Comparison of ENCODE assay signal across 1 cellular context in genomic region chr22:41620646-41621098, GRCh38.
A peak's percentile ranks its signal among the peaks of the same experiment; 100 is the strongest.
TF ChIP-seq lines count a peak whose summit lies in the region.

Gene DESI1 (minus strand): TSS chr22:41621043. CDS start chr22:41620839, 204 bp downstream.

TF ChIP-seq in K562, 482 proteins besides CTCF, POLR2A, EP300 and RAD21 (continued from another document and continues in another):
- no peak for TF ChIP-seq FOXM1 (IDR thresholded peaks at IDR 0.05; ENCODE audit: low read depth)
- TF ChIP-seq FOXM1 (CRISPR knock-in tag; IDR thresholded peaks at IDR 0.05; ENCODE audit: low read depth): no peak
- TF ChIP-seq ZBTB11 (CRISPR knock-in tag; IDR thresholded peaks at IDR 0.05): no peak
- TF ChIP-seq FOXO4 (CRISPR knock-in tag; IDR thresholded peaks at IDR 0.05): no peak
- no peak for TF ChIP-seq ZNF699 (CRISPR knock-in tag; IDR thresholded peaks at IDR 0.05; ENCODE audit: insufficient replicate concordance)
- no peak for TF ChIP-seq ATF7 (IDR thresholded peaks at IDR 0.05)
- peak; percentile 54 for TF ChIP-seq ZFX (CRISPR knock-in tag; IDR thresholded peaks at IDR 0.05)
- no peak for TF ChIP-seq POLR3G (IDR thresholded peaks at IDR 0.05; ENCODE audit: extremely low read depth, insufficient read length, insufficient replicate concordance)
- TF ChIP-seq TBL1XR1 (IDR thresholded peaks at IDR 0.05; ENCODE audit: low read length in 2 of 2): no peak
- TF ChIP-seq ZBTB7A (IDR thresholded peaks at IDR 0.05; ENCODE audit: borderline replicate concordance, control insufficient read depth, low read depth, low read length): peak; percentile 66; the same call in 1 of the 2 replicates
- no peak for TF ChIP-seq ZNF584 (CRISPR knock-in tag; IDR thresholded peaks at IDR 0.05; ENCODE audit: low read depth)
- TF ChIP-seq ARID3A (IDR thresholded peaks at IDR 0.05; ENCODE audit: borderline replicate concordance, low read depth, low read length): no peak
- no peak for TF ChIP-seq MLLT1 (IDR thresholded peaks at IDR 0.05)
- TF ChIP-seq ZNF146 (CRISPR knock-in tag; IDR thresholded peaks at IDR 0.05; ENCODE audit: unreplicated experiment): no peak
- TF ChIP-seq SNAPC5 (CRISPR knock-in tag; IDR thresholded peaks at IDR 0.05): no peak
- TF ChIP-seq MBD1 (CRISPR knock-in tag; IDR thresholded peaks at IDR 0.05): no peak
- TF ChIP-seq ATF4 (CRISPR knock-in tag; IDR thresholded peaks at IDR 0.05): no peak
- TF ChIP-seq STAG1 (CRISPR knock-in tag; IDR thresholded peaks at IDR 0.05; ENCODE audit: borderline replicate concordance): no peak
- TF ChIP-seq ATF6 (CRISPR knock-in tag; IDR thresholded peaks at IDR 0.05): no peak
- TF ChIP-seq TBP (optimal IDR thresholded peaks at IDR 0.05; ENCODE audit: low read depth, low read length): peak; percentile 84
- TF ChIP-seq RBFOX2 (IDR thresholded peaks at IDR 0.05; ENCODE audit: low read depth, low read length): peak; percentile 94
- TF ChIP-seq HDAC3 (IDR thresholded peaks at IDR 0.05; ENCODE audit: borderline replicate concordance, partially characterized antibody): no peak
- TF ChIP-seq NONO (IDR thresholded peaks at IDR 0.05; ENCODE audit: low read depth in 2 of 2, low read length in 1 of 2): 0 out of 4 replicates have a peak, but pooled peaks of 1 of the 2 experiments have one; percentile 25
- TF ChIP-seq TAF1 (IDR thresholded peaks at IDR 0.05; ENCODE audit: control insufficient read depth, extremely low read depth, insufficient read depth, low read length, severe bottlenecking): peak; percentile 87
- TF ChIP-seq ZNF644 (tag; IDR thresholded peaks at IDR 0.05; ENCODE audit: low read depth): no peak
- no peak for TF ChIP-seq ZNF583 (CRISPR knock-in tag; IDR thresholded peaks at IDR 0.05)
- TF ChIP-seq BMI1 (IDR thresholded peaks at IDR 0.05; ENCODE audit: low read length): no peak
- TF ChIP-seq ZNF41 (CRISPR knock-in tag; conservative IDR thresholded peaks at IDR 0.05): no peak
- TF ChIP-seq POLR2G (IDR thresholded peaks at IDR 0.05; ENCODE audit: low read depth, low read length): peak; percentile 92
- no peak for TF ChIP-seq NFE2 (IDR thresholded peaks at IDR 0.05; ENCODE audit: low read depth)
- no peak for TF ChIP-seq ZNF224 (CRISPR knock-in tag; IDR thresholded peaks at IDR 0.05)
- no peak for TF ChIP-seq POLR2B (IDR thresholded peaks at IDR 0.05; ENCODE audit: low read depth, partially characterized antibody)
- peak in 1 of 3 experiments; percentile 44 for TF ChIP-seq YY1 (IDR thresholded peaks at IDR 0.05; ENCODE audit: borderline replicate concordance in 1 of 3, control insufficient read depth in 1 of 3, extremely low read depth in 1 of 3, insufficient read depth in 3 of 3, insufficient read length in 1 of 3, insufficient replicate concordance in 2 of 3, low read depth in 1 of 3, low read length in 2 of 3)
- peak; percentile 63 for TF ChIP-seq PRDM10 (IDR thresholded peaks at IDR 0.05; ENCODE audit: partially characterized antibody)
- TF ChIP-seq CC2D1A (IDR thresholded peaks at IDR 0.05): no peak
- TF ChIP-seq HMGXB4 (CRISPR knock-in tag; IDR thresholded peaks at IDR 0.05): no peak
- no peak for TF ChIP-seq HIVEP1 (CRISPR knock-in tag; IDR thresholded peaks at IDR 0.05)
- no peak for TF ChIP-seq FOSL1 (tag; conservative IDR thresholded peaks at IDR 0.05)
- no peak for TF ChIP-seq FOXP1 (CRISPR knock-in tag; IDR thresholded peaks at IDR 0.05)
- no peak for TF ChIP-seq ARNT (IDR thresholded peaks at IDR 0.05)
- no peak for TF ChIP-seq KLF16 (IDR thresholded peaks at IDR 0.05)
